Comparison of ENCODE assay signal across 18 cellular contexts in genomic region chr9:112104901-112105300, GRCh38.
A peak's percentile ranks its signal among the peaks of the same experiment; 100 is the strongest.
DNase-seq lines count a peak whose midpoint lies in the region; ATAC-seq and TF ChIP-seq lines count a peak whose summit lies in the region.
"Had no signal": no experiment of that assay in that cellular context is flagged by ENCODE, and none has a peak within 500 bp of the region (broad histone marks: within the 10 kb centered on the region; RNA-seq: fewer than 3 reads in every experiment).

No MANE protein-coding gene starts in this region.

- CTCF ChIA-PET in OCI-LY7 (lab: Charles Lee; ENCODE audit: unreplicated experiment): no interaction called here

- H4K20me1 ChIP-seq in Karpas-422 (ENCODE audit: insufficient read depth, low read depth, low read length) (no peaks in the 10 kb centered on the region), OCI-LY7 (ENCODE audit: insufficient read depth, low read length) (no peaks in the 10 kb centered on the region), hepatocyte (ENCODE audit: insufficient read depth, poor library complexity, severe bottlenecking) (no peaks in the 10 kb centered on the region)

- H3K27me3 ChIP-seq in Karpas-422 (ENCODE audit: low read length): no peaks in the 10 kb centered on the region
- no peaks in the 10 kb centered on the region for H3K27me3 ChIP-seq in hepatocyte
- H3K27me3 ChIP-seq: brain microvascular endothelial cell, heart right ventricle, neutrophil had no signal

- H3K4me3 ChIP-seq in Karpas-422 (ENCODE audit: low read length) (peak overlapping the region; percentile 52), OCI-LY7 (ENCODE audit: low read depth, low read length, poor library complexity, severe bottlenecking) (peak overlapping the region; percentile 42), hepatocyte (no peak overlapping the region)
- H3K4me3 ChIP-seq: coronary artery, heart right ventricle had no signal

- WGBS in hepatocyte (ENCODE audit: low lambda C conversion rate, missing lambda C conversion rate): 95% methylated on average over 4 of the region's 4 CpGs

- no peak overlapping the region for H2AFZ ChIP-seq in Karpas-422 (ENCODE audit: low read length)
- H2AFZ ChIP-seq in OCI-LY7 (ENCODE audit: low read length): no peak overlapping the region
- H2AFZ ChIP-seq in hepatocyte: no peak overlapping the region

- H3K9me3 ChIP-seq in Karpas-422 (ENCODE audit: low read length): no peaks in the 10 kb centered on the region
- H3K9me3 ChIP-seq in OCI-LY7 (ENCODE audit: low read length): no peaks in the 10 kb centered on the region
- H3K9me3 ChIP-seq in hepatocyte (ENCODE audit: low read depth): no peaks in the 10 kb centered on the region
- H3K9me3 ChIP-seq: heart right ventricle, neutrophil had no signal

- BruUV-seq in OCI-LY7 (replicated peaks; lab: Mats Ljungman, UMichigan): no TSS peak

- H3K9ac ChIP-seq in Karpas-422 (ENCODE audit: low read length): peak overlapping the region; percentile 47

- H3K36me3 ChIP-seq in Karpas-422 (ENCODE audit: insufficient read depth, low read length) (no peaks in the 10 kb centered on the region), OCI-LY7 (ENCODE audit: insufficient read depth, low read length) (no peaks in the 10 kb centered on the region), hepatocyte (replicated peaks; ENCODE audit: insufficient read depth, low read depth) (no peaks in the 10 kb centered on the region)
- H3K36me3 ChIP-seq: brain microvascular endothelial cell had no signal

- H3K4me1 ChIP-seq in Karpas-422 (ENCODE audit: low read length) (peaks cover 68% of the 10 kb centered on the region), OCI-LY7 (ENCODE audit: insufficient read depth, low read length, poor library complexity, severe bottlenecking) (peaks cover 14% of the 10 kb centered on the region), hepatocyte (ENCODE audit: insufficient read depth) (peaks cover 2% of the 10 kb centered on the region)

- H3K27ac ChIP-seq in Karpas-422 (ENCODE audit: low read length): peak overlapping the region; percentile 93
- H3K27ac ChIP-seq in OCI-LY7 (ENCODE audit: low read depth, low read length, poor library complexity, severe bottlenecking): no peak overlapping the region
- no peak overlapping the region for H3K27ac ChIP-seq in hepatocyte
- H3K27ac ChIP-seq: brain microvascular endothelial cell, coronary artery, neutrophil had no signal

- H3K4me2 ChIP-seq in Karpas-422 (ENCODE audit: low read depth, low read length, poor library complexity, severe bottlenecking): peak overlapping the region; percentile 76
- peak overlapping the region; percentile 73 for H3K4me2 ChIP-seq in OCI-LY7 (ENCODE audit: low read length)
- no peak overlapping the region for H3K4me2 ChIP-seq in hepatocyte

- intact Hi-C loops in OCI-LY7 (cut with micrococcal nuclease; ENCODE audit: unreplicated experiment) (no loop called here), Right ventricle myocardium superior (cut with DNase I) (no loop called here)

- no peaks in the 10 kb centered on the region for H3K9me2 ChIP-seq in Karpas-422 (replicated peaks; ENCODE audit: insufficient read depth, low read length)
- H3K9me2 ChIP-seq in OCI-LY7 (ENCODE audit: insufficient read depth, low read length): no peaks in the 10 kb centered on the region
- H3K9me2 ChIP-seq in hepatocyte (replicated peaks; ENCODE audit: insufficient read depth): no peaks in the 10 kb centered on the region

- POLR2A ChIA-PET in OCI-LY7 (lab: Charles Lee): interaction anchor here (0.7 kb wide), 1 partner anchor 172 kb away, joined by 3 read pairs; no protein-coding TSS in a partner anchor

- H3K79me2 ChIP-seq in Karpas-422 (ENCODE audit: low read length): no peaks in the 10 kb centered on the region
- H3K79me2 ChIP-seq in OCI-LY7 (ENCODE audit: insufficient read depth, low read depth, low read length): no peaks in the 10 kb centered on the region
- H3K79me2 ChIP-seq in hepatocyte: peaks cover 3% of the 10 kb centered on the region

- ATAC-seq in Right ventricle myocardium superior (ENCODE audit: poor library complexity): no peak
- ATAC-seq: CD8-positive, alpha-beta T cell; heart right ventricle; Right ventricle myocardium inferior had no signal

- DNase-seq in CD1c-positive myeloid dendritic cell (ENCODE audit: extremely low spot score): peak; percentile 73
- DNase-seq in Karpas-422: peak; percentile 90
- DNase-seq in OCI-LY7 (ENCODE audit: low spot score): peak; percentile 62
- DNase-seq in medulla oblongata (ENCODE audit: extremely low spot score): peak; percentile 34
- no peak for DNase-seq in hepatocyte (ENCODE audit: low spot score)
- DNase-seq in anterior cingulate cortex (lab: John Stamatoyannopoulos, UW): no peak
- no peak for DNase-seq in Right ventricle myocardium superior
- DNase-seq in retina: no peak
- DNase-seq: activated CD4-positive, alpha-beta T cell treated with anti-CD3 and anti-CD28 coated beads for 1 hour; activated naive CD8-positive, alpha-beta T cell treated with anti-CD3 and anti-CD28 coated beads, Interleukin-2, amount 10 ng/mL, durations not matched to agents 7 days and 5 days; brain microvascular endothelial cell; CD8-positive, alpha-beta T cell; heart right ventricle; NCI-H1092; NCI-H2081 had no signal

- TF ChIP-seq CTCF in OCI-LY7 (conservative IDR thresholded peaks at IDR 0.05; ENCODE audit: low read length) (no peak), hepatocyte (IDR thresholded peaks at IDR 0.05; ENCODE audit: poor library complexity) (no peak)

Comparison
In these comparisons a context has a peak if more than half of its experiments do, and no peak if none do; other contexts are left out.
1. DNase-seq: peak in CD1c-positive myeloid dendritic cell (single experiment), Karpas-422 (single experiment), OCI-LY7 (single experiment) and medulla oblongata (single experiment); none in hepatocyte (single experiment), anterior cingulate cortex (0 of 58), Right ventricle myocardium superior (single experiment) and retina (single experiment).